8 cellular contexts compared by ENCODE assay signal in the genomic region with DNA sequence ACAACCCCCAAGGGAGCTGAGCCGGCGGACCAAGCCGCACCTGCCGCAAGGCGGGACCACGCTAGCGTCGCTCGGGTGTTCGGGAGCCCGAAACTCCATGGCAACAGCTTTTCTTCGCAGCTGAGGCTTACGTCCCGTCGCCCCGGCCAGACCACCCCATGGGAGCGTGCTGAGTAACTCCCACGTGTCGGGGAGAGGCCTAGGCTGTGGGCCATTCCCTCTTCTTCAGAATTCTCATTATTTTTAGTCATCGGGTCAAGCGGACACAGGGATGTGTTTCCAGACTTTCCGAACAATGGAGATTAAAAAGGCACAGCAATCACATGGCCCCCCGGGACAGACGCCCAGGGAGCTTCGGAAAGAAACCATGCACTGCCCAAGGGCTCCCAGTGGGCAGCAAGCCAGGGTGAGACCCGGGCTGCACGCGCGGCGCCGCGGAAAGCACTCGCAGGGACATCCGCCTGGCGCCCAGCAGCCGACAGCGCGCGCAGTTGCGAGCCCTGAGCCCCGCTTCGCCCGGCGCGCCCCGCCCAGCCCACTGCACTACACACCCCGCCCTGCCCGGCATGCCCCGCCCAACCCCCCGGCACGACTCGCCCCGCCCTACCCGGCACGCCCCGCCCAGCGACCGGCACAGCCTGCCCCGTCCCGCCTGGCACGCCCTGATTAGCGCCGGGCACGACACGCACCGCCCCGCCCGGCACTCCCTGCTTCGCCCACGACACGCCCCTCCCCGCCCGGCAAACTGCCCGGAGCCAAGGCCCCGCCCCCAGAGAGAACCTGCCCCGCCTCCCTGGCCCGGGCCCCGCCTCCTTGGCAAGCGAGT.
DNase-seq lines count a peak whose midpoint lies in the region; ATAC-seq and TF ChIP-seq lines count a peak whose summit lies in the region.

No MANE protein-coding gene starts in this region.

- no peaks in the 10 kb centered on the region for H3K36me3 ChIP-seq in OCI-LY3 (replicated peaks; ENCODE audit: low read depth, low read length)
- H3K36me3 ChIP-seq in mucosa of stomach (ENCODE audit: control insufficient read depth, insufficient read depth, low read length) = no peaks in the 10 kb centered on the region

- TF ChIP-seq POLR2A in erythroblast (IDR thresholded peaks at IDR 0.05; ENCODE audit: low read length) = peak; percentile 81

- H3K9me3 ChIP-seq in OCI-LY3 (ENCODE audit: insufficient read depth, low read length) (no peaks in the 10 kb centered on the region), mucosa of stomach (ENCODE audit: control insufficient read depth, low read length) (no peaks in the 10 kb centered on the region)

- H3K27me3 ChIP-seq in OCI-LY3 (ENCODE audit: low read depth, low read length) = no peaks in the 10 kb centered on the region
- H3K27me3 ChIP-seq in mucosa of stomach (ENCODE audit: control insufficient read depth, insufficient read depth, low read length) = no peaks in the 10 kb centered on the region

- no peak for TF ChIP-seq CTCF in OCI-LY3 (IDR thresholded peaks at IDR 0.05; ENCODE audit: low read depth, low read length)

- peak overlapping the region; percentile 93 for H3K4me3 ChIP-seq in OCI-LY3 (ENCODE audit: low read length)
- peak overlapping the region; percentile 77 for H3K4me3 ChIP-seq in mucosa of stomach (ENCODE audit: low read length)

- peaks cover 8% of the 10 kb centered on the region; the same call in 1 of the 2 replicates for H3K4me1 ChIP-seq in OCI-LY3 (ENCODE audit: low read length)
- H3K4me1 ChIP-seq in mucosa of stomach (ENCODE audit: control insufficient read depth, insufficient read depth, low read length) = no peaks in the 10 kb centered on the region

- ATAC-seq in GM21528 (IDR thresholded peaks at IDR 0.05; ENCODE audit: low FRiP score, unreplicated experiment) = peak; percentile 92

- H3K27ac ChIP-seq in OCI-LY3 (ENCODE audit: low read length) = peak overlapping the region; percentile 37

- no peaks in the 10 kb centered on the region for H3K79me2 ChIP-seq in OCI-LY3 (ENCODE audit: low read length)

- no peaks in the 10 kb centered on the region for H4K20me1 ChIP-seq in OCI-LY3 (ENCODE audit: insufficient read depth, low read length)

- peak overlapping the region; percentile 85; the same call in 1 of the 2 replicates for H2AFZ ChIP-seq in OCI-LY3 (ENCODE audit: low read depth, low read length)

- peak overlapping the region; percentile 92 for H3K4me2 ChIP-seq in OCI-LY3 (ENCODE audit: low read length)

- H3K9ac ChIP-seq in OCI-LY3 (ENCODE audit: low read length) (peak overlapping the region; percentile 91), mucosa of stomach (ENCODE audit: low read length) (peak overlapping the region; percentile 79)

- peak; percentile 81 for DNase-seq in DMS114 treated with DMSO at 0.1 percent for 48 hours (lab: John Stamatoyannopoulos, UW; ENCODE audit: unreplicated experiment)
- DNase-seq in HuH-7.5 (ENCODE audit: low spot score) = peak; percentile 67
- peak; percentile 100 for DNase-seq in activated T-cell treated with anti-CD3 and anti-CD28 coated beads for 4 hours
- DNase-seq in erythroblast (lab: John Stamatoyannopoulos, UW) = peak; percentile 99 to 100
- peak; percentile 100 for DNase-seq in stimulated activated CD8-positive, alpha-beta memory T cell treated with anti-CD3 and anti-CD28 coated beads, Interleukin-4, amount 100 ng/mL, for 48 hours

Comparison
In these comparisons a context has a peak if more than half of its experiments do, and no peak if none do; other contexts are left out.
1. Peak in every context shown above with its lines: DNase-seq, ATAC-seq, H3K4me3 ChIP-seq and H3K27ac ChIP-seq.